ENCODE assay signal across 18 cellular contexts in genomic region chr12:31626270-31626669, GRCh38.
"Had no signal": no experiment of that assay in that cellular context is flagged by ENCODE, and none has a peak within 500 bp of the region (broad histone marks: within the 10 kb centered on the region; RNA-seq: fewer than 3 reads in every experiment).

No MANE protein-coding gene starts in this region.

- H3K4me3 Mint-ChIP-seq: activated CD4-positive, alpha-beta memory T cell treated with anti-CD3 and anti-CD28 coated beads for 36 hours; activated naive CD8-positive, alpha-beta T cell; endodermal cell; mesothelial cell of epicardium; neural crest cell had no signal

- H3K27ac Mint-ChIP-seq: activated CD4-positive, alpha-beta memory T cell treated with anti-CD3 and anti-CD28 coated beads for 36 hours; activated naive CD8-positive, alpha-beta T cell; endodermal cell; mesothelial cell of epicardium had no signal

- H3K27me3 ChIP-seq: hepatocyte, right atrium auricular region, upper lobe of right lung had no signal

- H3K9me3 Mint-ChIP-seq: endodermal cell, mesothelial cell of epicardium, neural crest cell had no signal

- H3K4me2 ChIP-seq: hepatocyte had no signal

- ATAC-seq: lower lobe of right lung, upper lobe of right lung had no signal

- DNase-seq: activated CD4-positive, alpha-beta memory T cell treated with anti-CD3 and anti-CD28 coated beads for 36 hours; activated gamma-delta T cell; activated T-cell treated with anti-CD3 and anti-CD28 coated beads, Interleukin-2, amount 50 U/mL, for 48 hours; amygdala; endodermal cell; foreskin fibroblast; lower lobe of right lung; T-helper 1 cell; T-helper 9 cell; upper lobe of right lung had no signal

- H3K4me1 ChIP-seq: lower lobe of right lung, prostate gland, upper lobe of right lung had no signal

- H3K27me3 Mint-ChIP-seq: activated CD4-positive, alpha-beta memory T cell treated with anti-CD3 and anti-CD28 coated beads for 36 hours; activated naive CD8-positive, alpha-beta T cell had no signal

- H3K36me3 ChIP-seq: lower lobe of right lung, prostate gland, right atrium auricular region, upper lobe of right lung had no signal

- H3K27ac ChIP-seq: epithelial cell of prostate, hepatocyte, lower lobe of right lung, prostate gland, right atrium auricular region, skin epidermis, upper lobe of right lung had no signal

- H2AFZ ChIP-seq: hepatocyte had no signal

- H3K36me3 Mint-ChIP-seq: activated CD4-positive, alpha-beta memory T cell treated with anti-CD3 and anti-CD28 coated beads for 36 hours; activated naive CD8-positive, alpha-beta T cell; mesothelial cell of epicardium had no signal

- H3K79me2 ChIP-seq: hepatocyte had no signal

- H3K4me3 ChIP-seq: hepatocyte, lower lobe of right lung, prostate gland, right atrium auricular region, skin epidermis, upper lobe of right lung had no signal

- H3K9me3 ChIP-seq: lower lobe of right lung, prostate gland, right atrium auricular region, upper lobe of right lung had no signal
